Comparison of ENCODE assay signal across 12 cellular contexts in the genomic region with DNA sequence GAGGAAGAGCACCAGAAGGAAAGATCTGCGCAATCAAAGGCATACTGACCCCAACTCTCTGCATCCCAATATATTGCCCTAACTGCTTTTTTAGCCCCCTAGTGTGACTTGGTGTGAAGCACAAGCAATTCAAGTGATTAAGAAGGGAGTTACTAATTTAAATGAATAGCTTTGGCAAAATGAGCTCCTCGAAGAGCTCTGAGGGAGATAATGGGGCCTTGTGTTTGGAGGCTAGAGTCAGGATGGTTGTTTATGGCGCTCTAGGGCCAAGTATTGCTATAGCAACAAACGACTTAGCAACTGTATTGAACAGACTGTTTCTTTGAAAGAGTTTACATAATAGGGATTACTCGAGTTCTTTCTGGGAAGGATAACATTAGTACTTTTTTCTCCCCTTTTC. TPM values are rescaled to one million over a fixed set of nuclear protein-coding genes. Genes with fewer than 3 reads are reported as not detected.
DNase-seq lines count a peak whose midpoint lies in the region; ATAC-seq, FAIRE-seq and TF ChIP-seq lines count a peak whose summit lies in the region.
"Had no signal": no experiment of that assay in that cellular context is flagged by ENCODE, and none has a peak within 500 bp of the region (broad histone marks: within the 10 kb centered on the region; RNA-seq: fewer than 3 reads in every experiment).

No MANE protein-coding gene starts in this region.

- no peak overlapping the region for H3K9ac ChIP-seq in K562 (ENCODE audit: insufficient read depth in 1 of 2, low read depth in 2 of 2, low read length in 2 of 2)

- H3K9me3 Mint-ChIP-seq in MCF 10A (ENCODE audit: unreplicated experiment) (no peaks in the 10 kb centered on the region), natural killer cell (no peaks in the 10 kb centered on the region)
- H3K9me3 Mint-ChIP-seq in activated CD4-positive, alpha-beta memory T cell treated with anti-CD3 and anti-CD28 coated beads, Interleukin-2, amount 10 ng/mL, durations not matched to agents 7 days and 5 days = no peaks in the 10 kb centered on the region

- peak in 1 of 2 donors; percentile 38 for DNase-seq in breast epithelium (ENCODE audit: low spot score in 2 of 2)
- no peak for DNase-seq in MCF 10A (ENCODE audit: unreplicated experiment)
- no peak for DNase-seq in K562 (ENCODE audit: extremely low read depth in 1 of 4, low spot score in 3 of 4)
- peak; percentile 67 for DNase-seq in inferior parietal cortex (ENCODE audit: extremely low spot score)
- DNase-seq in upper lobe of right lung = no peak
- DNase-seq in activated CD4-positive, alpha-beta memory T cell treated with anti-CD3 and anti-CD28 coated beads, Interleukin-2, amount 10 ng/mL, durations not matched to agents 7 days and 5 days = no peak
- no peak for DNase-seq in natural killer cell
- DNase-seq in stimulated activated naive CD4-positive, alpha-beta T cell treated with Interleukin-2 at 50 U/mL for 16 hours (lab: John Stamatoyannopoulos, UW) = no peak
- DNase-seq: NCI-H2171 treated with DMSO at 0.1 percent for 48 hours, uterus had no signal

- no peaks in the 10 kb centered on the region for H3K36me3 Mint-ChIP-seq in MCF 10A (ENCODE audit: insufficient read depth, unreplicated experiment)
- H3K36me3 Mint-ChIP-seq in activated CD4-positive, alpha-beta memory T cell treated with anti-CD3 and anti-CD28 coated beads, Interleukin-2, amount 10 ng/mL, durations not matched to agents 7 days and 5 days (ENCODE audit: low read depth) = no peaks in the 10 kb centered on the region
- H3K36me3 Mint-ChIP-seq in natural killer cell = no peaks in the 10 kb centered on the region

- TF ChIP-seq EP300 in K562 (IDR thresholded peaks at IDR 0.05; ENCODE audit: low read length) = no peak

- ATAC-seq in K562 = no peak
- ATAC-seq in upper lobe of right lung = no peak
- ATAC-seq in natural killer cell = no peak

- H3K4me3 Mint-ChIP-seq in MCF 10A (ENCODE audit: unreplicated experiment) (no peak overlapping the region), natural killer cell (no peak overlapping the region)
- no peak overlapping the region for H3K4me3 Mint-ChIP-seq in activated CD4-positive, alpha-beta memory T cell treated with anti-CD3 and anti-CD28 coated beads, Interleukin-2, amount 10 ng/mL, durations not matched to agents 7 days and 5 days

- no peaks in the 10 kb centered on the region for H3K79me2 ChIP-seq in K562 (ENCODE audit: control insufficient read depth, insufficient read depth, low read length)

- TF ChIP-seq CTCF in breast epithelium (IDR thresholded peaks at IDR 0.05) (peak in 1 of 3 donors; percentile 26), MCF 10A (IDR thresholded peaks at IDR 0.05; ENCODE audit: unreplicated experiment) (no peak), K562 (IDR thresholded peaks at IDR 0.05 in 2 of 3, conservative IDR thresholded peaks at IDR 0.05 in 1 of 3; ENCODE audit: insufficient read depth in 2 of 3, low read depth in 1 of 3, low read length in 3 of 3) (peak; percentile 10 to 13 (median 11); a peak in 1 of 6 replicates), upper lobe of right lung (IDR thresholded peaks at IDR 0.05) (no peak), natural killer cell (IDR thresholded peaks at IDR 0.05) (no peak)

- no peak overlapping the region for H3K4me2 ChIP-seq in K562 (ENCODE audit: insufficient read depth, low read length)

- H3K4me3 ChIP-seq in breast epithelium (no peak overlapping the region), K562 (no peak overlapping the region), upper lobe of right lung (no peak overlapping the region)
- H3K4me3 ChIP-seq: uterus had no signal

- H3K27ac Mint-ChIP-seq in MCF 10A (ENCODE audit: low read depth, unreplicated experiment) (no peak overlapping the region), natural killer cell (no peak overlapping the region)
- H3K27ac Mint-ChIP-seq in activated CD4-positive, alpha-beta memory T cell treated with anti-CD3 and anti-CD28 coated beads, Interleukin-2, amount 10 ng/mL, durations not matched to agents 7 days and 5 days = no peak overlapping the region

- H3K27ac ChIP-seq in breast epithelium (peak overlapping the region; percentile 75), K562 (ENCODE audit: extremely low read depth, low read depth, low read length) (no peak overlapping the region), upper lobe of right lung (peak overlapping the region; percentile 52)
- H3K27ac ChIP-seq: uterus had no signal

- no peaks in the 10 kb centered on the region; the same call in 1 of the 2 replicates for H4K20me1 ChIP-seq in K562 (replicated peaks; ENCODE audit: control insufficient read depth, insufficient read depth, low read length)

- in situ Hi-C loops in K562 (cut with MboI) = loop anchor here (10.0 to 25.0 kb wide), 2 partner anchors 403 to 1234 kb away; no protein-coding TSS in a partner anchor

- H2AFZ ChIP-seq in K562 (ENCODE audit: low read depth, low read length) = no peak overlapping the region

- no peak for TF ChIP-seq RAD21 in K562 (CRISPR knock-in tag; conservative IDR thresholded peaks at IDR 0.05 in 1 of 2, IDR thresholded peaks at IDR 0.05 in 1 of 2)

- BruUV-seq in MCF 10A (replicated peaks; lab: Mats Ljungman, UMichigan) = no TSS peak
- no TSS peak for BruUV-seq in K562 (replicated peaks; lab: Mats Ljungman, UMichigan)

- H3K9me3 ChIP-seq in breast epithelium (no peaks in the 10 kb centered on the region), K562 (replicated peaks; ENCODE audit: control insufficient read depth, insufficient read depth, low read depth, low read length) (no peaks in the 10 kb centered on the region), upper lobe of right lung (no peaks in the 10 kb centered on the region)
- H3K9me3 ChIP-seq: uterus had no signal

- intact Hi-C loops in breast epithelium (cut with DNase I; ENCODE audit: low total_unique reads) (loop anchor here (10.0 kb wide), 1 partner anchor 193 kb away; no protein-coding TSS in a partner anchor), MCF 10A (cut with micrococcal nuclease) (no loop called here), K562 (cut with micrococcal nuclease) (no loop called here), upper lobe of right lung (cut with DNase I) (loop anchor here (10.0 kb wide), 1 partner anchor 203 kb away; no protein-coding TSS in a partner anchor), natural killer cell (cut with micrococcal nuclease) (no loop called here)

- H3K27me3 ChIP-seq in breast epithelium (no peaks in the 10 kb centered on the region), K562 (ENCODE audit: control insufficient read depth in 2 of 2, insufficient read depth in 2 of 2, low read length in 2 of 2) (peaks cover 0 to 5% of the 10 kb centered on the region in 2 experiments; a peak in 2 of 5 replicates), upper lobe of right lung (no peaks in the 10 kb centered on the region)
- H3K27me3 ChIP-seq: uterus had no signal

- WGBS in K562 (ENCODE audit: insufficient coverage, low coverage, missing lambda C conversion rate) = 9% methylated on average over 5 of the region's 5 CpGs

- H3K4me1 ChIP-seq in breast epithelium (no peaks in the 10 kb centered on the region), K562 (replicated peaks in 1 of 2; ENCODE audit: control insufficient read depth in 2 of 2, insufficient read depth in 2 of 2, low read length in 2 of 2) (no peaks in the 10 kb centered on the region), upper lobe of right lung (peaks cover 7% of the 10 kb centered on the region)
- H3K4me1 ChIP-seq: uterus had no signal

- no peaks in the 10 kb centered on the region for H3K27me3 Mint-ChIP-seq in MCF 10A (ENCODE audit: insufficient read depth, unreplicated experiment)
- H3K27me3 Mint-ChIP-seq in activated CD4-positive, alpha-beta memory T cell treated with anti-CD3 and anti-CD28 coated beads, Interleukin-2, amount 10 ng/mL, durations not matched to agents 7 days and 5 days = no peaks in the 10 kb centered on the region
- no peaks in the 10 kb centered on the region for H3K27me3 Mint-ChIP-seq in natural killer cell (ENCODE audit: low read depth in 2 of 2)

- TF ChIP-seq POLR2A in breast epithelium (IDR thresholded peaks at IDR 0.05) = no peak
- no peak for TF ChIP-seq POLR2A in K562 (conservative IDR thresholded peaks at IDR 0.05)

- POLR2A ChIA-PET in MCF 10A (lab: Yijun Ruan, JAX) = no interaction called here
- POLR2A ChIA-PET in K562 (lab: Yijun Ruan, JAX) = interaction anchor here (0.7 kb wide), 1 partner anchor 13 kb away, joined by 3 read pairs; no protein-coding TSS in a partner anchor
- POLR2A ChIA-PET in activated CD4-positive, alpha-beta memory T cell treated with anti-CD3 and anti-CD28 coated beads, Interleukin-2, amount 10 ng/mL, durations not matched to agents 7 days and 5 days (lab: Charles Lee) = no interaction called here

- H3K36me3 ChIP-seq in breast epithelium (no peaks in the 10 kb centered on the region), K562 (ENCODE audit: control insufficient read depth, insufficient read depth, low read length) (no peaks in the 10 kb centered on the region), upper lobe of right lung (no peaks in the 10 kb centered on the region)
- H3K36me3 ChIP-seq: uterus had no signal

- H3K9me1 ChIP-seq in K562 (ENCODE audit: control insufficient read depth, insufficient read depth, low read length) = no peaks in the 10 kb centered on the region

- no peaks in the 10 kb centered on the region for H3K4me1 Mint-ChIP-seq in MCF 10A (ENCODE audit: insufficient read depth, unreplicated experiment)
- H3K4me1 Mint-ChIP-seq in activated CD4-positive, alpha-beta memory T cell treated with anti-CD3 and anti-CD28 coated beads, Interleukin-2, amount 10 ng/mL, durations not matched to agents 7 days and 5 days = peaks cover 3% of the 10 kb centered on the region
- H3K4me1 Mint-ChIP-seq in natural killer cell = peaks cover 7 to 8% of the 10 kb centered on the region in 2 donors

- CTCF ChIA-PET in MCF 10A (lab: Yijun Ruan, JAX) (interaction anchor here (0.5 to 12.5 kb wide), 8 partner anchors 45 to 538 kb away, joined by 3 to 465 read pairs (median 8); no protein-coding TSS in a partner anchor), K562 (lab: Yijun Ruan, JAX; ENCODE audit: low intra/inter-chr PET ratio) (no interaction called here)
- CTCF ChIA-PET in activated CD4-positive, alpha-beta memory T cell treated with anti-CD3 and anti-CD28 coated beads, Interleukin-2, amount 10 ng/mL, durations not matched to agents 7 days and 5 days (lab: Charles Lee) = interaction anchor here (1.1 to 10.6 kb wide), 3 partner anchors 10 to 201 kb away, joined by 3 to 141 read pairs (median 100); no protein-coding TSS in a partner anchor

- FAIRE-seq in K562 (lab: Jason Lieb, UNC) = no peak
- FAIRE-seq: GM12892, TTC549 had no signal

RNA-seq across cellular contexts. Expression of a gene that starts 11.5 kb away (rescaled TPM):
- total RNA-seq in breast epithelium = under 1 TPM in 2 of 3 donors, not detected in 1; 0.15 to 0.80 TPM
- not detected in 2 replicates for total RNA-seq in MCF 10A (2022)
- 0.30 TPM in 1 of 2 replicates, not detected in the other for total RNA-seq in K562 (2011; cell fraction: chromatin; rRNA removed; ENCODE audit: low replicate concordance)
- 0.67 TPM in 1 of 2 replicates, not detected in the other for total RNA-seq in K562 (2011; cell fraction: nucleolus; rRNA removed)
- 0.22 and 1.2 TPM in 2 replicates for total RNA-seq in K562 (2011; cell fraction: nucleoplasm; rRNA removed)
- 1.8 and 2.9 TPM in 2 replicates for total RNA-seq in K562 (2014; rRNA removed)
- total RNA-seq in K562 (2014; rRNA removed; fragmentation: Illumina TruSeq; extraction: Trizol) = 4.3 and 5.3 TPM in 2 replicates
- 2.6 and 4.0 TPM in 2 replicates for total RNA-seq in K562 (2015; rRNA removed; fragmentation: Illumina TruSeq; extraction: Trizol)
- total RNA-seq in K562 (2021) = 1.9 and 2.4 TPM in 2 replicates
- polyA plus RNA-seq in K562 (2011; rRNA removed) = 0.03 and 1.5 TPM in 2 replicates
- 0.18 TPM in 1 of 2 replicates, not detected in the other for polyA plus RNA-seq in K562 (2011; cell fraction: cytosol; rRNA removed)
- 0.57 TPM in 1 of 2 replicates, not detected in the other for polyA plus RNA-seq in K562 (2011; cell fraction: nucleus; rRNA removed)
- 3.5 and 4.1 TPM in 2 replicates for polyA plus RNA-seq in K562 (2012)
- polyA plus RNA-seq in K562 (2014; fragmentation: Illumina TruSeq; extraction: Trizol) = 5.0 and 5.4 TPM in 2 replicates
- polyA plus RNA-seq in K562 (2014; fragmentation: Nextera tagmentation; extraction: Ambion mirVana) = 1 to 10 TPM; 6.5 to 7.6 TPM
- 4.9 and 5.4 TPM in 2 replicates for polyA plus RNA-seq in K562 (2014; rRNA removed)
- polyA minus RNA-seq in K562 (2011; rRNA and poly(A)+ RNA removed) = not detected in 2 replicates
- polyA minus RNA-seq in K562 (2011; cell fraction: cytosol; rRNA and poly(A)+ RNA removed) = not detected in 2 replicates
- 0.40 TPM in 1 of 2 replicates, not detected in the other for polyA minus RNA-seq in K562 (2011; cell fraction: nucleus; rRNA and poly(A)+ RNA removed)
- not detected for total RNA-seq in upper lobe of right lung
- not detected for total RNA-seq in activated CD4-positive, alpha-beta memory T cell treated with anti-CD3 and anti-CD28 coated beads, Interleukin-2, amount 10 ng/mL, durations not matched to agents 7 days and 5 days
- not detected for total RNA-seq in natural killer cell
- total RNA-seq: uterus had no signal

Comparison
In these comparisons a context has a peak if more than half of its experiments do, and no peak if none do; other contexts are left out.
1. intact Hi-C loops: an anchor here in breast epithelium (10.0 kb wide) and upper lobe of right lung (10.0 kb wide); none called in MCF 10A, K562 and natural killer cell.
2. CTCF ChIP-seq: peak in K562 (3 of 3); none in MCF 10A (single experiment), upper lobe of right lung (single experiment) and natural killer cell (single experiment).